In genomic region chr4:164621886-164622521, GRCh38 we compare ENCODE assay signal across 21 cellular contexts.
DNase-seq lines count a peak whose midpoint lies in the region; ATAC-seq, FAIRE-seq and TF ChIP-seq lines count a peak whose summit lies in the region.
"Had no signal": no experiment of that assay in that cellular context is flagged by ENCODE, and none has a peak within 500 bp of the region (broad histone marks: within the 10 kb centered on the region; RNA-seq: fewer than 3 reads in every experiment).

No MANE protein-coding gene starts in this region.

- H3K36me3 Mint-ChIP-seq in CD14-positive monocyte, result no peaks in the 10 kb centered on the region

- H3K79me2 ChIP-seq in keratinocyte (ENCODE audit: control insufficient read depth, insufficient read depth, low read length), result no peaks in the 10 kb centered on the region

- TF ChIP-seq CTCF in epithelial cell of esophagus (IDR thresholded peaks at IDR 0.05; ENCODE audit: insufficient read depth, low read depth, low read length, missing control alignments), result no peak
- no peak for TF ChIP-seq CTCF in keratinocyte (optimal IDR thresholded peaks at IDR 0.05 in 1 of 3, IDR thresholded peaks at IDR 0.05 in 1 of 3, conservative IDR thresholded peaks at IDR 0.05 in 1 of 3; ENCODE audit: extremely low read depth in 1 of 3, insufficient read depth in 2 of 3, low read length in 3 of 3)
- TF ChIP-seq CTCF in CD14-positive monocyte (IDR thresholded peaks at IDR 0.05), result no peak

- ATAC-seq in HG02981 (IDR thresholded peaks at IDR 0.05; ENCODE audit: unreplicated experiment), result no peak
- ATAC-seq: GM23338, HepG2 had no signal

- H3K4me3 Mint-ChIP-seq in CD14-positive monocyte, result no peak overlapping the region
- H3K4me3 Mint-ChIP-seq: GM23338 had no signal

- dilution Hi-C loops in keratinocyte (cut with MboI; ENCODE audit: extremely low pct_ligation_motif_present, low sequenced_read_pairs), result no loop called here

- H3K4me1 ChIP-seq in keratinocyte (ENCODE audit: control insufficient read depth, extremely low read depth, insufficient read depth, low read length), result peaks cover 6% of the 10 kb centered on the region

- no peak overlapping the region for H3K27ac Mint-ChIP-seq in CD14-positive monocyte
- H3K27ac Mint-ChIP-seq: GM23338 had no signal

- H3K4me2 ChIP-seq in keratinocyte (ENCODE audit: control insufficient read depth, extremely low read depth, insufficient read depth, low read depth, low read length), result no peak overlapping the region
- H3K4me2 ChIP-seq: GM23338, KMS-11, PC-9 had no signal

- no peaks in the 10 kb centered on the region for H3K27me3 Mint-ChIP-seq in CD14-positive monocyte (ENCODE audit: low read depth in 3 of 3)

- no peak overlapping the region for H3K27ac ChIP-seq in keratinocyte (ENCODE audit: control insufficient read depth, insufficient read depth, low read length)
- H3K27ac ChIP-seq: BLaER1, KMS-11, PC-9, SK-N-MC had no signal

- H3K9me3 ChIP-seq in keratinocyte (ENCODE audit: control insufficient read depth, low read depth, low read length), result no peaks in the 10 kb centered on the region

- no peak overlapping the region for H2AFZ ChIP-seq in keratinocyte (ENCODE audit: control insufficient read depth, low read length)
- H2AFZ ChIP-seq: PC-9 had no signal

- H3K9me3 Mint-ChIP-seq in CD14-positive monocyte, result peaks cover 3 to 13% (median 6%) of the 10 kb centered on the region in 7 donors

- DNase-seq in HPDE6-E6E7 (ENCODE audit: extremely low spot score) (peak; percentile 10), RPMI7951 (ENCODE audit: low read depth) (peak; percentile 4), epithelial cell of esophagus (ENCODE audit: low read depth) (peak; percentile 92), keratinocyte (ENCODE audit: low read depth, low spot score) (peak; percentile 7), HuH-7.5 (ENCODE audit: low spot score) (no peak), CD14-positive monocyte (ENCODE audit: low spot score) (no peak)
- DNase-seq: DMS79 treated with DMSO at 0.1 percent for 48 hours, MM.1S, NCI-H1092 treated with DMSO at 0.1 percent for 48 hours, NCI-H187, NCI-H345, NCI-H526, PC-9, Right ventricle myocardium superior had no signal

- intact Hi-C loops in CD14-positive monocyte (cut with micrococcal nuclease), result no loop called here

- H3K9ac ChIP-seq in keratinocyte (ENCODE audit: control insufficient read depth, extremely low read depth, insufficient read depth, low read length), result no peak overlapping the region
- H3K9ac ChIP-seq: BLaER1, KMS-11 had no signal

- FAIRE-seq in keratinocyte (lab: Jason Lieb, UNC), result peak; percentile 87
- FAIRE-seq: A204.1, HepG2 had no signal

- H3K36me3 ChIP-seq in keratinocyte (ENCODE audit: control insufficient read depth in 2 of 2, extremely low read depth in 1 of 2, insufficient read depth in 2 of 2, low read length in 2 of 2), result no peaks in the 10 kb centered on the region
- H3K36me3 ChIP-seq: BLaER1 had no signal

- H3K4me3 ChIP-seq in epithelial cell of esophagus (ENCODE audit: low read length) (no peak overlapping the region), keratinocyte (ENCODE audit: control insufficient read depth in 2 of 3, extremely low read depth in 1 of 3, insufficient read depth in 2 of 3, low read depth in 1 of 3, low read length in 3 of 3) (no peak overlapping the region)
- H3K4me3 ChIP-seq: BLaER1, GM23338, PC-9, SK-N-MC had no signal

- no peaks in the 10 kb centered on the region for H3K9me1 ChIP-seq in keratinocyte (ENCODE audit: control insufficient read depth, extremely low read depth, insufficient read depth, low read length)

- no peaks in the 10 kb centered on the region for H4K20me1 ChIP-seq in keratinocyte (ENCODE audit: control insufficient read depth, extremely low read depth, insufficient read depth, low read length)
- H4K20me1 ChIP-seq: BLaER1 had no signal

- no peaks in the 10 kb centered on the region for H3K27me3 ChIP-seq in keratinocyte (ENCODE audit: control insufficient read depth, extremely low read depth, insufficient read depth, low read length)
- H3K27me3 ChIP-seq: BLaER1 had no signal

- H3K4me1 Mint-ChIP-seq in CD14-positive monocyte, result no peaks in the 10 kb centered on the region
- H3K4me1 Mint-ChIP-seq: GM23338 had no signal

Comparison
In these comparisons a context has a peak if more than half of its experiments do, and no peak if none do; other contexts are left out.
1. DNase-seq: peak in HPDE6-E6E7 (single experiment), RPMI7951 (single experiment), epithelial cell of esophagus (single experiment) and keratinocyte (single experiment); none in HuH-7.5 (single experiment) and CD14-positive monocyte (single experiment).